ENCODE assay signal across 1 cellular context in the genomic region with DNA sequence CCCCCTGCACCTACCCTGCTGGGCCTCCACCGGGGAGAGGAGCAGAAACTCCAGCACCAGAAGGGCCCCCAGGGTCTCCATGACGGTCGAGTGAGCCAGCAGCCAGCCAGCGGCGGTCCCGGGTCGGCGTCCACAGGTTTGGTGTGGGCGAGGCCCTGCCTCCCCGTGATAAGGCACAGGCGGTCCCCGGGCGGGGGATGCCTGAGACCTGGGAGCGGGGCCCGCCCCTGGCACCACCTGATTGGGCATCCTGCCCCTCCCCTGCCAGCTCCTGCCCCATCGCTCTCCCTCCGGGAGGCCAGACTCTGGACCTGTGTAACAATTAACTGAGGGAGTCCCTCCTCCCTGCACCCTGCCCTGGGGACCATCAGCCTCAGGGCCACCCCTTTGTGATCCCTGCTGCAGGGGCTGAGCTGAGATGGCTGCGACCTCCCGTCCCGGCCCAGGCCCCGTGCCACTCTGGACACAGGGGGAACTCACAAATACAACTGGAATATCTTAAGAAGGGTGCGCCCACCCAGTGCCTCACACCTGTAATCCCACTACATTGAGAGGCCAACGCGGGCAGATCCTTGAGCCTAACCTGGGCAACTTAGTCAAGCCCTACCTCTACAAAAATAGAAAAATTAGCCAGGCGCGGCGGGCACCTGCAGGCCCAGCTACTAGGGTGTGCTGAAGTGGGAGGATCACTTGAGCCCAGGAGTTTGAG.
A peak's percentile ranks its signal among the peaks of the same experiment; 100 is the strongest.
TF ChIP-seq lines count a peak whose summit lies in the region.

TSS of gene SMIM24 (minus strand) at position 143 of the 709 bp plus-strand sequence. CDS start at position 81, 62 bp downstream.

TF ChIP-seq in HepG2, 621 proteins besides CTCF, POLR2A, EP300 and RAD21 (continued from another document and continues in another):
- TF ChIP-seq, protein P1, sequence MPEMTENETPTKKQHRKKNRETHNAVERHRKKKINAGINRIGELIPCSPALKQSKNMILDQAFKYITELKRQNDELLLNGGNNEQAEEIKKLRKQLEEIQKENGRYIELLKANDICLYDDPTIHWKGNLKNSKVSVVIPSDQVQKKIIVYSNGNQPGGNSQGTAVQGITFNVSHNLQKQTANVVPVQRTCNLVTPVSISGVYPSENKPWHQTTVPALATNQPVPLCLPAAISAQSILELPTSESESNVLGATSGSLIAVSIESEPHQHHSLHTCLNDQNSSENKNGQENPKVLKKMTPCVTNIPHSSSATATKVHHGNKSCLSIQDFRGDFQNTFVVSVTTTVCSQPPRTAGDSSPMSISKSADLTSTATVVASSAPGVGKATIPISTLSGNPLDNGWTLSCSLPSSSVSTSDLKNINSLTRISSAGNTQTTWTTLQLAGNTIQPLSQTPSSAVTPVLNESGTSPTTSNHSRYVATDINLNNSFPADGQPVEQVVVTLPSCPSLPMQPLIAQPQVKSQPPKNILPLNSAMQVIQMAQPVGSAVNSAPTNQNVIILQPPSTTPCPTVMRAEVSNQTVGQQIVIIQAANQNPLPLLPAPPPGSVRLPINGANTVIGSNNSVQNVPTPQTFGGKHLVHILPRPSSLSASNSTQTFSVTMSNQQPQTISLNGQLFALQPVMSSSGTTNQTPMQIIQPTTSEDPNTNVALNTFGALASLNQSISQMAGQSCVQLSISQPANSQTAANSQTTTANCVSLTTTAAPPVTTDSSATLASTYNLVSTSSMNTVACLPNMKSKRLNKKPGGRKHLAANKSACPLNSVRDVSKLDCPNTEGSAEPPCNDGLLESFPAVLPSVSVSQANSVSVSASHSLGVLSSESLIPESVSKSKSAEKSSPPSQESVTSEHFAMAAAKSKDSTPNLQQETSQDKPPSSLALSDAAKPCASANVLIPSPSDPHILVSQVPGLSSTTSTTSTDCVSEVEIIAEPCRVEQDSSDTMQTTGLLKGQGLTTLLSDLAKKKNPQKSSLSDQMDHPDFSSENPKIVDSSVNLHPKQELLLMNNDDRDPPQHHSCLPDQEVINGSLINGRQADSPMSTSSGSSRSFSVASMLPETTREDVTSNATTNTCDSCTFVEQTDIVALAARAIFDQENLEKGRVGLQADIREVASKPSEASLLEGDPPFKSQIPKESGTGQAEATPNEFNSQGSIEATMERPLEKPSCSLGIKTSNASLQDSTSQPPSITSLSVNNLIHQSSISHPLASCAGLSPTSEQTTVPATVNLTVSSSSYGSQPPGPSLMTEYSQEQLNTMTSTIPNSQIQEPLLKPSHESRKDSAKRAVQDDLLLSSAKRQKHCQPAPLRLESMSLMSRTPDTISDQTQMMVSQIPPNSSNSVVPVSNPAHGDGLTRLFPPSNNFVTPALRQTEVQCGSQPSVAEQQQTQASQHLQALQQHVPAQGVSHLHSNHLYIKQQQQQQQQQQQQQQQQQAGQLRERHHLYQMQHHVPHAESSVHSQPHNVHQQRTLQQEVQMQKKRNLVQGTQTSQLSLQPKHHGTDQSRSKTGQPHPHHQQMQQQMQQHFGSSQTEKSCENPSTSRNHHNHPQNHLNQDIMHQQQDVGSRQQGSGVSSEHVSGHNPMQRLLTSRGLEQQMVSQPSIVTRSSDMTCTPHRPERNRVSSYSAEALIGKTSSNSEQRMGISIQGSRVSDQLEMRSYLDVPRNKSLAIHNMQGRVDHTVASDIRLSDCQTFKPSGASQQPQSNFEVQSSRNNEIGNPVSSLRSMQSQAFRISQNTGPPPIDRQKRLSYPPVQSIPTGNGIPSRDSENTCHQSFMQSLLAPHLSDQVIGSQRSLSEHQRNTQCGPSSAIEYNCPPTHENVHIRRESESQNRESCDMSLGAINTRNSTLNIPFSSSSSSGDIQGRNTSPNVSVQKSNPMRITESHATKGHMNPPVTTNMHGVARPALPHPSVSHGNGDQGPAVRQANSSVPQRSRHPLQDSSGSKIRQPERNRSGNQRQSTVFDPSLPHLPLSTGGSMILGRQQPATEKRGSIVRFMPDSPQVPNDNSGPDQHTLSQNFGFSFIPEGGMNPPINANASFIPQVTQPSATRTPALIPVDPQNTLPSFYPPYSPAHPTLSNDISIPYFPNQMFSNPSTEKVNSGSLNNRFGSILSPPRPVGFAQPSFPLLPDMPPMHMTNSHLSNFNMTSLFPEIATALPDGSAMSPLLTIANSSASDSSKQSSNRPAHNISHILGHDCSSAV (CRISPR knock-in tag; IDR thresholded peaks at IDR 0.05; ENCODE audit: borderline replicate concordance): no peak
- TF ChIP-seq IRX3 (CRISPR knock-in tag; IDR thresholded peaks at IDR 0.05; ENCODE audit: borderline replicate concordance, low read depth) (no peak), CENPBD1 (CRISPR knock-in tag; IDR thresholded peaks at IDR 0.05; ENCODE audit: borderline replicate concordance, low read depth) (no peak), ZMAT5 (CRISPR knock-in tag; IDR thresholded peaks at IDR 0.05; ENCODE audit: borderline replicate concordance, low read depth) (no peak), FOXK1 (CRISPR knock-in tag; IDR thresholded peaks at IDR 0.05; ENCODE audit: borderline replicate concordance, low read depth) (no peak), ZSCAN25 (CRISPR knock-in tag; IDR thresholded peaks at IDR 0.05) (peak; percentile 78), ZNF547 (CRISPR knock-in tag; IDR thresholded peaks at IDR 0.05) (0 out of 2 replicates have a peak, but pooled peaks have one; percentile 27), ZNF354B (CRISPR knock-in tag; IDR thresholded peaks at IDR 0.05) (no peak), SPEN (CRISPR knock-in tag; IDR thresholded peaks at IDR 0.05; ENCODE audit: low read depth) (no peak; the same call in 1 of the 2 replicates), KAT8 (CRISPR knock-in tag; IDR thresholded peaks at IDR 0.05) (no peak; the same call in 1 of the 2 replicates), ZNF740 (CRISPR knock-in tag; IDR thresholded peaks at IDR 0.05) (no peak), PCBP2 (optimal IDR thresholded peaks at IDR 0.05; ENCODE audit: low read depth, low read length, poor library complexity, severe bottlenecking) (no peak), MED1 (CRISPR knock-in tag; IDR thresholded peaks at IDR 0.05) (no peak), ZNF136 (CRISPR knock-in tag; IDR thresholded peaks at IDR 0.05; ENCODE audit: low read depth) (no peak), ZBTB2 (CRISPR knock-in tag; IDR thresholded peaks at IDR 0.05; ENCODE audit: low read depth) (no peak), SRSF1 (optimal IDR thresholded peaks at IDR 0.05; ENCODE audit: low read depth, low read length) (no peak), PHF20 (CRISPR knock-in tag; IDR thresholded peaks at IDR 0.05) (peak; percentile 52; the same call in 1 of the 2 replicates), NFIC (IDR thresholded peaks at IDR 0.05; ENCODE audit: low read length) (no peak), NCOA1 (CRISPR knock-in tag; IDR thresholded peaks at IDR 0.05) (0 out of 2 replicates have a peak, but pooled peaks have one; percentile 29), SAFB2 (CRISPR knock-in tag; IDR thresholded peaks at IDR 0.05; ENCODE audit: borderline replicate concordance, low read depth) (peak; percentile 38; the same call in 1 of the 2 replicates), HNF4A (CRISPR knock-in tag; IDR thresholded peaks at IDR 0.05) (peak; percentile 77), ZSCAN29 (CRISPR knock-in tag; conservative IDR thresholded peaks at IDR 0.05) (no peak), ZSCAN22 (CRISPR knock-in tag; IDR thresholded peaks at IDR 0.05) (no peak), ZNF317 (CRISPR knock-in tag; IDR thresholded peaks at IDR 0.05) (no peak), IKZF4 (CRISPR knock-in tag; IDR thresholded peaks at IDR 0.05; ENCODE audit: borderline replicate concordance, low read depth, not compliant biosample characterization) (no peak), ATF7-NPFF (CRISPR knock-in tag; IDR thresholded peaks at IDR 0.05; ENCODE audit: low read depth) (no peak), ZNF598 (CRISPR knock-in tag; IDR thresholded peaks at IDR 0.05; ENCODE audit: borderline replicate concordance) (0 out of 2 replicates have a peak, but pooled peaks have one; percentile 30), FOXA1 (IDR thresholded peaks at IDR 0.05) (no peak), FOXA1 (CRISPR knock-in tag; IDR thresholded peaks at IDR 0.05) (no peak), IKZF1 (IDR thresholded peaks at IDR 0.05) (no peak), ZNF652 (CRISPR knock-in tag; IDR thresholded peaks at IDR 0.05; ENCODE audit: borderline replicate concordance, low read depth) (no peak), ZNF251 (CRISPR knock-in tag; IDR thresholded peaks at IDR 0.05) (no peak), NR3C1 (CRISPR knock-in tag; IDR thresholded peaks at IDR 0.05) (no peak), ZNF101 (CRISPR knock-in tag; IDR thresholded peaks at IDR 0.05; ENCODE audit: borderline replicate concordance, low read depth) (no peak), SMAD9 (CRISPR knock-in tag; IDR thresholded peaks at IDR 0.05) (no peak), E2F1 (CRISPR knock-in tag; IDR thresholded peaks at IDR 0.05) (no peak), ESRRA (CRISPR knock-in tag; IDR thresholded peaks at IDR 0.05; ENCODE audit: low read depth) (no peak), RFXAP (CRISPR knock-in tag; IDR thresholded peaks at IDR 0.05; ENCODE audit: borderline replicate concordance) (0 out of 2 replicates have a peak, but pooled peaks have one; percentile 22)
- TF ChIP-seq, protein P2, sequence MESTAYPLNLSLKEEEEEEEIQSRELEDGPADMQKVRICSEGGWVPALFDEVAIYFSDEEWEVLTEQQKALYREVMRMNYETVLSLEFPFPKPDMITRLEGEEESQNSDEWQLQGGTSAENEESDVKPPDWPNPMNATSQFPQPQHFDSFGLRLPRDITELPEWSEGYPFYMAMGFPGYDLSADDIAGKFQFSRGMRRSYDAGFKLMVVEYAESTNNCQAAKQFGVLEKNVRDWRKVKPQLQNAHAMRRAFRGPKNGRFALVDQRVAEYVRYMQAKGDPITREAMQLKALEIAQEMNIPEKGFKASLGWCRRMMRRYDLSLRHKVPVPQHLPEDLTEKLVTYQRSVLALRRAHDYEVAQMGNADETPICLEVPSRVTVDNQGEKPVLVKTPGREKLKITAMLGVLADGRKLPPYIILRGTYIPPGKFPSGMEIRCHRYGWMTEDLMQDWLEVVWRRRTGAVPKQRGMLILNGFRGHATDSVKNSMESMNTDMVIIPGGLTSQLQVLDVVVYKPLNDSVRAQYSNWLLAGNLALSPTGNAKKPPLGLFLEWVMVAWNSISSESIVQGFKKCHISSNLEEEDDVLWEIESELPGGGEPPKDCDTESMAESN (CRISPR knock-in tag; conservative IDR thresholded peaks at IDR 0.05): no peak
- TF ChIP-seq, protein P3, sequence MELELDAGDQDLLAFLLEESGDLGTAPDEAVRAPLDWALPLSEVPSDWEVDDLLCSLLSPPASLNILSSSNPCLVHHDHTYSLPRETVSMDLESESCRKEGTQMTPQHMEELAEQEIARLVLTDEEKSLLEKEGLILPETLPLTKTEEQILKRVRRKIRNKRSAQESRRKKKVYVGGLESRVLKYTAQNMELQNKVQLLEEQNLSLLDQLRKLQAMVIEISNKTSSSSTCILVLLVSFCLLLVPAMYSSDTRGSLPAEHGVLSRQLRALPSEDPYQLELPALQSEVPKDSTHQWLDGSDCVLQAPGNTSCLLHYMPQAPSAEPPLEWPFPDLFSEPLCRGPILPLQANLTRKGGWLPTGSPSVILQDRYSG (CRISPR knock-in tag; IDR thresholded peaks at IDR 0.05): peak; percentile 46; the same call in 1 of the 2 replicates
- TF ChIP-seq, protein P4, sequence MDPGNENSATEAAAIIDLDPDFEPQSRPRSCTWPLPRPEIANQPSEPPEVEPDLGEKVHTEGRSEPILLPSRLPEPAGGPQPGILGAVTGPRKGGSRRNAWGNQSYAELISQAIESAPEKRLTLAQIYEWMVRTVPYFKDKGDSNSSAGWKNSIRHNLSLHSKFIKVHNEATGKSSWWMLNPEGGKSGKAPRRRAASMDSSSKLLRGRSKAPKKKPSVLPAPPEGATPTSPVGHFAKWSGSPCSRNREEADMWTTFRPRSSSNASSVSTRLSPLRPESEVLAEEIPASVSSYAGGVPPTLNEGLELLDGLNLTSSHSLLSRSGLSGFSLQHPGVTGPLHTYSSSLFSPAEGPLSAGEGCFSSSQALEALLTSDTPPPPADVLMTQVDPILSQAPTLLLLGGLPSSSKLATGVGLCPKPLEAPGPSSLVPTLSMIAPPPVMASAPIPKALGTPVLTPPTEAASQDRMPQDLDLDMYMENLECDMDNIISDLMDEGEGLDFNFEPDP (CRISPR knock-in tag; conservative IDR thresholded peaks at IDR 0.05): no peak
- TF ChIP-seq, protein P5, sequence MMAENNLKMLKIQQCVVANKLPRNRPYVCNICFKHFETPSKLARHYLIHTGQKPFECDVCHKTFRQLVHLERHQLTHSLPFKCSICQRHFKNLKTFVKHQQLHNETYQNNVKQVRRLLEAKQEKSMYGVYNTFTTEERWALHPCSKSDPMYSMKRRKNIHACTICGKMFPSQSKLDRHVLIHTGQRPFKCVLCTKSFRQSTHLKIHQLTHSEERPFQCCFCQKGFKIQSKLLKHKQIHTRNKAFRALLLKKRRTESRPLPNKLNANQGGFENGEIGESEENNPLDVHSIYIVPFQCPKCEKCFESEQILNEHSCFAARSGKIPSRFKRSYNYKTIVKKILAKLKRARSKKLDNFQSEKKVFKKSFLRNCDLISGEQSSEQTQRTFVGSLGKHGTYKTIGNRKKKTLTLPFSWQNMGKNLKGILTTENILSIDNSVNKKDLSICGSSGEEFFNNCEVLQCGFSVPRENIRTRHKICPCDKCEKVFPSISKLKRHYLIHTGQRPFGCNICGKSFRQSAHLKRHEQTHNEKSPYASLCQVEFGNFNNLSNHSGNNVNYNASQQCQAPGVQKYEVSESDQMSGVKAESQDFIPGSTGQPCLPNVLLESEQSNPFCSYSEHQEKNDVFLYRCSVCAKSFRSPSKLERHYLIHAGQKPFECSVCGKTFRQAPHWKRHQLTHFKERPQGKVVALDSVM (CRISPR knock-in tag; IDR thresholded peaks at IDR 0.05): peak; percentile 27; the same call in 1 of the 2 replicates
